In the genomic region with DNA sequence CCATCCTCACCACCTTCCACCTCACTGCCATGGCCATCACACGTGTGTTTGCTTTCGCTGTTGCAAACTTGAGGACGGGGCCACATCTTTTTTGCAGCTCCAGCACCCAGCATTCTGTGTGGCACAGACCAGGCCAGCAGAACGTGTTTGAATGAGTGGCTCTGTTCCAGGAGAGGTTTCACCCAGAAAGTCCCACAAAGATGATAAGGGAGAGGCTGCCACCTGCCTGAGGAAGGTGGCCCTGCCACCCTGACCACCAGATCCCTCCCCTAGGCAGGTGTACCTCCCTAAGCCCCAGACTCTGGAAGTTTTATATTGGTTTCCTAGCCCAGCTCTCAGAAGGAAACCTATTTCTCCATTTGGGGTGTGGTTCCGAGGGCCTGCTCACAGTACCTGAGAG, we compare ENCODE assay signal across 11 cellular contexts.
DNase-seq lines count a peak whose midpoint lies in the region; ATAC-seq, FAIRE-seq and TF ChIP-seq lines count a peak whose summit lies in the region.
"Had no signal": no experiment of that assay in that cellular context is flagged by ENCODE, and none has a peak within 500 bp of the region (broad histone marks: within the 10 kb centered on the region; RNA-seq: fewer than 3 reads in every experiment).

No MANE protein-coding gene starts in this region.

- CTCF ChIA-PET in A549 (lab: Yijun Ruan, JAX), result no interaction called here

- H3K4me2 ChIP-seq in A549, result no peak overlapping the region

- H3K4me3 ChIP-seq in A549, result no peak overlapping the region
- H3K4me3 ChIP-seq in GM12864 (ENCODE audit: low read depth, low read length), result no peak overlapping the region
- no peak overlapping the region for H3K4me3 ChIP-seq in esophagus squamous epithelium
- H3K4me3 ChIP-seq: breast epithelium, right atrium auricular region had no signal

- no peaks in the 10 kb centered on the region for H3K4me1 ChIP-seq in A549
- peaks cover 0 to 29% (median 0%) of the 10 kb centered on the region in 3 donors for H3K4me1 ChIP-seq in esophagus squamous epithelium
- H3K4me1 ChIP-seq: breast epithelium, right atrium auricular region had no signal

- no peak for FAIRE-seq in A549 (lab: Jason Lieb, UNC)

- peak in 1 of 2 experiments; percentile 9 for DNase-seq in A549 (ENCODE audit: low read depth in 1 of 2, low spot score in 1 of 2)
- DNase-seq in GM12864 (ENCODE audit: low read depth), result no peak
- peak; percentile 74 for DNase-seq in NCI-H510A treated with DMSO at 0.1 percent for 48 hours (lab: John Stamatoyannopoulos, UW)
- DNase-seq in esophagus squamous epithelium (lab: John Stamatoyannopoulos, UW), result no peak
- DNase-seq in retina, result no peak
- DNase-seq in DMS114 treated with DMSO at 0.1 percent for 48 hours (lab: John Stamatoyannopoulos, UW; ENCODE audit: unreplicated experiment), result no peak
- no peak for DNase-seq in stimulated activated CD4-positive, alpha-beta T cell treated with anti-CD3 and anti-CD28 coated beads, Interleukin-4, amount 100 ng/mL, for 24 hours
- DNase-seq in putamen (ENCODE audit: low spot score), result no peak
- DNase-seq: OCI-M1 had no signal

- H3K9me3 ChIP-seq in A549 (no peaks in the 10 kb centered on the region), esophagus squamous epithelium (no peaks in the 10 kb centered on the region)
- H3K9me3 ChIP-seq: breast epithelium, right atrium auricular region had no signal

- intact Hi-C loops in esophagus squamous epithelium (cut with DNase I), result no loop called here

- ATAC-seq in A549, result peak in 1 of 2 experiments; percentile 61; a peak in 2 of 6 replicates

- peak; percentile 35 to 39; a peak in 3 of 5 replicates for TF ChIP-seq RAD21 in A549 (conservative IDR thresholded peaks at IDR 0.05 in 1 of 2, IDR thresholded peaks at IDR 0.05 in 1 of 2)

- H3K36me3 ChIP-seq in esophagus squamous epithelium, result no peaks in the 10 kb centered on the region
- H3K36me3 ChIP-seq: breast epithelium, right atrium auricular region had no signal

- peaks cover 0 to 7% (median 0%) of the 10 kb centered on the region in 4 donors for H3K27me3 ChIP-seq in esophagus squamous epithelium
- H3K27me3 ChIP-seq: breast epithelium, right atrium auricular region had no signal

- no peak for TF ChIP-seq POLR2A in A549 (IDR thresholded peaks at IDR 0.05; ENCODE audit: low read length)
- TF ChIP-seq POLR2A in esophagus squamous epithelium (IDR thresholded peaks at IDR 0.05), result no peak

- no peak overlapping the region for H3K27ac ChIP-seq in A549
- no peak overlapping the region for H3K27ac ChIP-seq in esophagus squamous epithelium
- H3K27ac ChIP-seq: breast epithelium, right atrium auricular region had no signal

- TF ChIP-seq CTCF in A549 (IDR thresholded peaks at IDR 0.05) (no peak; the same call in 2 of the 3 replicates), GM12864 (IDR thresholded peaks at IDR 0.05; ENCODE audit: low read depth, low read length, missing control alignments) (peak; percentile 24), esophagus squamous epithelium (IDR thresholded peaks at IDR 0.05) (peak in 5 of 6 experiments; percentile 15 to 61 (median 37))

- no peak for TF ChIP-seq EP300 in A549 (IDR thresholded peaks at IDR 0.05)

- POLR2A ChIA-PET in A549 (lab: Yijun Ruan, JAX), result no interaction called here

- WGBS in A549 (ENCODE audit: missing lambda C conversion rate), result 5% methylated on average over 5 of the region's 5 CpGs
- 55 to 70% methylated on average over 5 of the region's 5 CpGs for WGBS in esophagus squamous epithelium, 2 donors

TF ChIP-seq in A549, 52 proteins besides CTCF, POLR2A, EP300 and RAD21:
- TF ChIP-seq, protein P1, sequence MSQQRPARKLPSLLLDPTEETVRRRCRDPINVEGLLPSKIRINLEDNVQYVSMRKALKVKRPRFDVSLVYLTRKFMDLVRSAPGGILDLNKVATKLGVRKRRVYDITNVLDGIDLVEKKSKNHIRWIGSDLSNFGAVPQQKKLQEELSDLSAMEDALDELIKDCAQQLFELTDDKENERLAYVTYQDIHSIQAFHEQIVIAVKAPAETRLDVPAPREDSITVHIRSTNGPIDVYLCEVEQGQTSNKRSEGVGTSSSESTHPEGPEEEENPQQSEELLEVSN (IDR thresholded peaks at IDR 0.05; ENCODE audit: borderline replicate concordance, low read depth), result no peak
- no peak for TF ChIP-seq MYC (IDR thresholded peaks at IDR 0.05; ENCODE audit: borderline replicate concordance, low read length)
- TF ChIP-seq EHMT2 (IDR thresholded peaks at IDR 0.05; ENCODE audit: low read depth), result no peak
- no peak for TF ChIP-seq ZNF302 (CRISPR knock-in tag; IDR thresholded peaks at IDR 0.05)
- TF ChIP-seq ZC3H11A (IDR thresholded peaks at IDR 0.05), result no peak
- no peak for TF ChIP-seq CBX2 (IDR thresholded peaks at IDR 0.05; ENCODE audit: borderline replicate concordance, low read depth)
- TF ChIP-seq JUN (IDR thresholded peaks at IDR 0.05), result no peak
- no peak for TF ChIP-seq ESRRA (IDR thresholded peaks at IDR 0.05; ENCODE audit: borderline replicate concordance, low read length)
- TF ChIP-seq EHF (CRISPR knock-in tag; IDR thresholded peaks at IDR 0.05), result no peak
- TF ChIP-seq SREBF2 (IDR thresholded peaks at IDR 0.05), result no peak
- TF ChIP-seq POLR2AphosphoS2 (conservative IDR thresholded peaks at IDR 0.05; ENCODE audit: low read length), result no peak
- no peak for TF ChIP-seq SMC3 (IDR thresholded peaks at IDR 0.05)
- TF ChIP-seq HOXB13 (CRISPR knock-in tag; IDR thresholded peaks at IDR 0.05; ENCODE audit: low read depth), result no peak
- TF ChIP-seq MAFK (IDR thresholded peaks at IDR 0.05; ENCODE audit: partially characterized antibody), result no peak
- no peak for TF ChIP-seq RCOR1 (IDR thresholded peaks at IDR 0.05; ENCODE audit: low read depth, low read length)
- TF ChIP-seq CBX8 (IDR thresholded peaks at IDR 0.05), result no peak
